11 cellular contexts compared by ENCODE assay signal in the genomic region with DNA sequence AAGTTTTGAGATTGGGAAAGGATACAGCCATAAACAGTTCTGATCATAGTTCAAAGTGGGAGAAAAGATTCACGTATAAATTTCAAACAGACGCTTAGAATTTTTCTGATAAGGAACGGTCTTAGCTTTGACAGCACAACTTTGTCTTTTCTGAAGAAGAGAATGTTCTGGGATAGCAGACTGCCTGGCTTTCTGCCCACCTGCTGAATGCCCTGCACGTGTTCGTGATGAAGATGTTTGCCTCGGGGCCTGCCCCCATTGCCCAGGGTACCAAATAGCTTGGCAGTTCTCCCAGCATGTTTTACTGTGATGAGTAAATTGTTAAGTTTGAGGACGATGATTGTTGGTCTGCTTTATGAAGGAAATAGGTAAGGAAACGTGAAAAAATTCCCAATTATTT. TPM values are rescaled to one million over a fixed set of nuclear protein-coding genes. Genes with fewer than 3 reads are reported as not detected.
DNase-seq lines count a peak whose midpoint lies in the region; ATAC-seq and TF ChIP-seq lines count a peak whose summit lies in the region.
"Had no signal": no experiment of that assay in that cellular context is flagged by ENCODE, and none has a peak within 500 bp of the region (broad histone marks: within the 10 kb centered on the region; RNA-seq: fewer than 3 reads in every experiment).

No MANE protein-coding gene starts in this region.

- TF ChIP-seq CTCF in A673 (conservative IDR thresholded peaks at IDR 0.05; ENCODE audit: low read depth, low read length) = no peak
- TF ChIP-seq CTCF in dorsolateral prefrontal cortex (IDR thresholded peaks at IDR 0.05 in 54 of 56, conservative IDR thresholded peaks at IDR 0.05 in 2 of 56; ENCODE audit: low read depth in 1 of 56, partially characterized antibody in 56 of 56) = no peak

- H3K9me3 ChIP-seq in A673 (ENCODE audit: low read depth, low read length, poor library complexity, severe bottlenecking) = no peaks in the 10 kb centered on the region
- no peaks in the 10 kb centered on the region for H3K9me3 ChIP-seq in muscle layer of duodenum (ENCODE audit: control insufficient read depth in 1 of 2, low read length in 2 of 2)
- H3K9me3 ChIP-seq: colonic mucosa had no signal

- H3K4me3 ChIP-seq in A673 (ENCODE audit: low read depth, low read length, poor library complexity, severe bottlenecking) (no peak overlapping the region), dorsolateral prefrontal cortex (peak overlapping the region in 5 of 59 donors; percentile 11 to 19 (median 16)), muscle layer of duodenum (ENCODE audit: low read depth in 1 of 2, low read length in 2 of 2) (no peak overlapping the region)
- H3K4me3 ChIP-seq: colonic mucosa had no signal

- POLR2A ChIA-PET in A673 (lab: Charles Lee; ENCODE audit: low non-redundant PET) = no interaction called here

- ATAC-seq in HG02938 (IDR thresholded peaks at IDR 0.05; ENCODE audit: unreplicated experiment) = no peak
- no peak for ATAC-seq in GM18520 (IDR thresholded peaks at IDR 0.05; ENCODE audit: unreplicated experiment)

- BruUV-seq in A673 (replicated peaks; lab: Mats Ljungman, UMichigan) = no TSS peak

- peak; percentile 51 for DNase-seq in A673 (ENCODE audit: low spot score)
- peak; percentile 59 for DNase-seq in LHCN-M2 (ENCODE audit: low read depth)
- peak in 5 of 10 donors; percentile 15 to 45 (median 39) for DNase-seq in dorsolateral prefrontal cortex
- DNase-seq in NCI-H2227 (lab: John Stamatoyannopoulos, UW; ENCODE audit: unreplicated experiment) = no peak
- no peak for DNase-seq in activated effector memory CD4-positive, alpha-beta T cell treated with anti-CD3 and anti-CD28 coated beads, Interleukin-2, amount 50 U/mL, for 16 hours
- DNase-seq: activated CD8-positive, alpha-beta memory T cell treated with anti-CD3 and anti-CD28 coated beads, Interleukin-2, amount 50 U/mL, for 4 hours; colonic mucosa; SW 1271 had no signal

- CTCF ChIA-PET in A673 (lab: Charles Lee) = no interaction called here

- H3K27me3 ChIP-seq in A673 (replicated peaks; ENCODE audit: insufficient read depth, low read depth, low read length, poor library complexity) (no peaks in the 10 kb centered on the region), dorsolateral prefrontal cortex (no peaks in the 10 kb centered on the region), muscle layer of duodenum (ENCODE audit: low read depth, low read length) (no peaks in the 10 kb centered on the region)
- H3K27me3 ChIP-seq: colonic mucosa had no signal

- H3K36me3 ChIP-seq in A673 (ENCODE audit: insufficient read depth, low read length, poor library complexity, severe bottlenecking) (no peaks in the 10 kb centered on the region), muscle layer of duodenum (ENCODE audit: control insufficient read depth in 1 of 2, insufficient read depth in 2 of 2, low read length in 2 of 2) (peaks cover 0 to 11% of the 10 kb centered on the region in 2 donors)
- H3K36me3 ChIP-seq: colonic mucosa had no signal

- intact Hi-C loops in A673 (cut with micrococcal nuclease; ENCODE audit: unreplicated experiment) = loop anchor here (10.0 kb wide), 1 partner anchor 109 kb away; no protein-coding TSS in a partner anchor
- intact Hi-C loops in dorsolateral prefrontal cortex (cut with DNase I) = loop anchor here in 1 of 2 donors (10.0 kb wide), 1 partner anchor 619 kb away; the partner anchor contains the start of gene FOSL2

- H3K27ac ChIP-seq in A673 (ENCODE audit: low read depth, low read length, poor library complexity, severe bottlenecking) (no peak overlapping the region), dorsolateral prefrontal cortex (peak overlapping the region in 45 of 59 donors; percentile 4 to 74 (median 43)), muscle layer of duodenum (ENCODE audit: low read length) (peak overlapping the region; percentile 78)
- H3K27ac ChIP-seq: colonic mucosa had no signal

- H3K4me1 ChIP-seq in A673 (ENCODE audit: insufficient read depth, low read length, poor library complexity, severe bottlenecking) (peaks cover 41% of the 10 kb centered on the region), muscle layer of duodenum (ENCODE audit: control insufficient read depth in 1 of 2, insufficient read depth in 2 of 2, low read length in 2 of 2) (peaks cover 11 to 17% of the 10 kb centered on the region in 2 donors)

RNA-seq across cellular contexts. Expression of gene MRPL33, which starts 4.6 kb away (rescaled TPM):
- total RNA-seq in A673 (2021) = 55.4 and 68.1 TPM in 2 replicates
- total RNA-seq in LHCN-M2 (2014; rRNA removed) = 84.1 and 85.9 TPM in 2 replicates
- 267 TPM for polyA plus RNA-seq in LHCN-M2 (2012)
- 100 to 1,000 TPM in 5 of 120 experiments, 10 to 100 TPM in 115; 40.3 to 106 (median 70.5) TPM for total RNA-seq in dorsolateral prefrontal cortex

Comparison
In these comparisons a context has a peak if more than half of its experiments do, and no peak if none do; other contexts are left out.
1. DNase-seq: peak in A673 (single experiment) and LHCN-M2 (single experiment); none in NCI-H2227 (single experiment) and activated effector memory CD4-positive, alpha-beta T cell treated with anti-CD3 and anti-CD28 coated beads, Interleukin-2, amount 50 U/mL, for 16 hours (single experiment).